ENCODE assay signal across 2 cellular contexts in the genomic region with DNA sequence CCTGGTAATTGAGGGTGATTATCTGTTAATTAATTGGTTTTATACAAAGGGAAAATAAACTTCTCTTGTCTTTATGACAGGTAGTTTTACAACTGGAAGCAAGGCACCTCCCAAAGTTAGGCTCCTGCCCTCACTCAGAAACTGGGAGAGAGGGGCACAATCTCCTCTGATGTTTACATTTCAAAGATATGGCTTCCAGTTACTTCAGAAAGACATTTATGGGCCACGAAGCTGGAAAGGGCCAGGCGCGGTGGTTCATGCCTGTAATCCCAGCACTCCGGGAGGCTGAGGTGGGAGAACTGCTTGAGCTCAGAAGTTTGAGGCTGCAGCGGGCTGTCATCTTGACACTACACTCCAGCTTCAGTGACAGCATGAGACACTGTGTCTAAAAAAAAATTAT.
TF ChIP-seq lines count a peak whose summit lies in the region.

No MANE protein-coding gene starts in this region.

TF ChIP-seq in GM12878, 131 proteins besides CTCF, POLR2A, EP300 and RAD21 (continued from another document):
- TF ChIP-seq, protein P1, sequence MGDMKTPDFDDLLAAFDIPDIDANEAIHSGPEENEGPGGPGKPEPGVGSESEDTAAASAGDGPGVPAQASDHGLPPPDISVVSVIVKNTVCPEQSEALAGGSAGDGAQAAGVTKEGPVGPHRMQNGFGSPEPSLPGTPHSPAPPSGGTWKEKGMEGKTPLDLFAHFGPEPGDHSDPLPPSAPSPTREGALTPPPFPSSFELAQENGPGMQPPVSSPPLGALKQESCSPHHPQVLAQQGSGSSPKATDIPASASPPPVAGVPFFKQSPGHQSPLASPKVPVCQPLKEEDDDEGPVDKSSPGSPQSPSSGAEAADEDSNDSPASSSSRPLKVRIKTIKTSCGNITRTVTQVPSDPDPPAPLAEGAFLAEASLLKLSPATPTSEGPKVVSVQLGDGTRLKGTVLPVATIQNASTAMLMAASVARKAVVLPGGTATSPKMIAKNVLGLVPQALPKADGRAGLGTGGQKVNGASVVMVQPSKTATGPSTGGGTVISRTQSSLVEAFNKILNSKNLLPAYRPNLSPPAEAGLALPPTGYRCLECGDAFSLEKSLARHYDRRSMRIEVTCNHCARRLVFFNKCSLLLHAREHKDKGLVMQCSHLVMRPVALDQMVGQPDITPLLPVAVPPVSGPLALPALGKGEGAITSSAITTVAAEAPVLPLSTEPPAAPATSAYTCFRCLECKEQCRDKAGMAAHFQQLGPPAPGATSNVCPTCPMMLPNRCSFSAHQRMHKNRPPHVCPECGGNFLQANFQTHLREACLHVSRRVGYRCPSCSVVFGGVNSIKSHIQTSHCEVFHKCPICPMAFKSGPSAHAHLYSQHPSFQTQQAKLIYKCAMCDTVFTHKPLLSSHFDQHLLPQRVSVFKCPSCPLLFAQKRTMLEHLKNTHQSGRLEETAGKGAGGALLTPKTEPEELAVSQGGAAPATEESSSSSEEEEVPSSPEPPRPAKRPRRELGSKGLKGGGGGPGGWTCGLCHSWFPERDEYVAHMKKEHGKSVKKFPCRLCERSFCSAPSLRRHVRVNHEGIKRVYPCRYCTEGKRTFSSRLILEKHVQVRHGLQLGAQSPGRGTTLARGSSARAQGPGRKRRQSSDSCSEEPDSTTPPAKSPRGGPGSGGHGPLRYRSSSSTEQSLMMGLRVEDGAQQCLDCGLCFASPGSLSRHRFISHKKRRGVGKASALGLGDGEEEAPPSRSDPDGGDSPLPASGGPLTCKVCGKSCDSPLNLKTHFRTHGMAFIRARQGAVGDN (IDR thresholded peaks at IDR 0.05), result no peak
- no peak for TF ChIP-seq RAD51 (IDR thresholded peaks at IDR 0.05)
- no peak for TF ChIP-seq NR2F1 (conservative IDR thresholded peaks at IDR 0.05)
- TF ChIP-seq, protein P2, sequence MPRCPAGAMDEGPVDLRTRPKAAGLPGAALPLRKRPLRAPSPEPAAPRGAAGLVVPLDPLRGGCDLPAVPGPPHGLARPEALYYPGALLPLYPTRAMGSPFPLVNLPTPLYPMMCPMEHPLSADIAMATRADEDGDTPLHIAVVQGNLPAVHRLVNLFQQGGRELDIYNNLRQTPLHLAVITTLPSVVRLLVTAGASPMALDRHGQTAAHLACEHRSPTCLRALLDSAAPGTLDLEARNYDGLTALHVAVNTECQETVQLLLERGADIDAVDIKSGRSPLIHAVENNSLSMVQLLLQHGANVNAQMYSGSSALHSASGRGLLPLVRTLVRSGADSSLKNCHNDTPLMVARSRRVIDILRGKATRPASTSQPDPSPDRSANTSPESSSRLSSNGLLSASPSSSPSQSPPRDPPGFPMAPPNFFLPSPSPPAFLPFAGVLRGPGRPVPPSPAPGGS (IDR thresholded peaks at IDR 0.05; ENCODE audit: borderline replicate concordance, insufficient read depth, low read depth, low read length, poor library complexity, severe bottlenecking), result no peak
- no peak for TF ChIP-seq TAF1 (IDR thresholded peaks at IDR 0.05; ENCODE audit: borderline replicate concordance, low read depth, low read length)
- TF ChIP-seq EGR1 (IDR thresholded peaks at IDR 0.05; ENCODE audit: borderline replicate concordance in 1 of 2, low read depth in 2 of 2, low read length in 2 of 2), result no peak
- no peak for TF ChIP-seq NFXL1 (IDR thresholded peaks at IDR 0.05; ENCODE audit: borderline replicate concordance)
- TF ChIP-seq, protein P3, sequence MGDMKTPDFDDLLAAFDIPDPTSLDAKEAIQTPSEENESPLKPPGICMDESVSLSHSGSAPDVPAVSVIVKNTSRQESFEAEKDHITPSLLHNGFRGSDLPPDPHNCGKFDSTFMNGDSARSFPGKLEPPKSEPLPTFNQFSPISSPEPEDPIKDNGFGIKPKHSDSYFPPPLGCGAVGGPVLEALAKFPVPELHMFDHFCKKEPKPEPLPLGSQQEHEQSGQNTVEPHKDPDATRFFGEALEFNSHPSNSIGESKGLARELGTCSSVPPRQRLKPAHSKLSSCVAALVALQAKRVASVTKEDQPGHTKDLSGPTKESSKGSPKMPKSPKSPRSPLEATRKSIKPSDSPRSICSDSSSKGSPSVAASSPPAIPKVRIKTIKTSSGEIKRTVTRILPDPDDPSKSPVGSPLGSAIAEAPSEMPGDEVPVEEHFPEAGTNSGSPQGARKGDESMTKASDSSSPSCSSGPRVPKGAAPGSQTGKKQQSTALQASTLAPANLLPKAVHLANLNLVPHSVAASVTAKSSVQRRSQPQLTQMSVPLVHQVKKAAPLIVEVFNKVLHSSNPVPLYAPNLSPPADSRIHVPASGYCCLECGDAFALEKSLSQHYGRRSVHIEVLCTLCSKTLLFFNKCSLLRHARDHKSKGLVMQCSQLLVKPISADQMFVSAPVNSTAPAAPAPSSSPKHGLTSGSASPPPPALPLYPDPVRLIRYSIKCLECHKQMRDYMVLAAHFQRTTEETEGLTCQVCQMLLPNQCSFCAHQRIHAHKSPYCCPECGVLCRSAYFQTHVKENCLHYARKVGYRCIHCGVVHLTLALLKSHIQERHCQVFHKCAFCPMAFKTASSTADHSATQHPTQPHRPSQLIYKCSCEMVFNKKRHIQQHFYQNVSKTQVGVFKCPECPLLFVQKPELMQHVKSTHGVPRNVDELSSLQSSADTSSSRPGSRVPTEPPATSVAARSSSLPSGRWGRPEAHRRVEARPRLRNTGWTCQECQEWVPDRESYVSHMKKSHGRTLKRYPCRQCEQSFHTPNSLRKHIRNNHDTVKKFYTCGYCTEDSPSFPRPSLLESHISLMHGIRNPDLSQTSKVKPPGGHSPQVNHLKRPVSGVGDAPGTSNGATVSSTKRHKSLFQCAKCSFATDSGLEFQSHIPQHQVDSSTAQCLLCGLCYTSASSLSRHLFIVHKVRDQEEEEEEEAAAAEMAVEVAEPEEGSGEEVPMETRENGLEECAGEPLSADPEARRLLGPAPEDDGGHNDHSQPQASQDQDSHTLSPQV (IDR thresholded peaks at IDR 0.05), result no peak

TF ChIP-seq in SK-N-SH treated with all-trans-retinoic acid at 6 μM for 48 hours, 23 proteins besides CTCF, POLR2A, EP300 and RAD21 (continued from another document):
- TF ChIP-seq, protein P4, sequence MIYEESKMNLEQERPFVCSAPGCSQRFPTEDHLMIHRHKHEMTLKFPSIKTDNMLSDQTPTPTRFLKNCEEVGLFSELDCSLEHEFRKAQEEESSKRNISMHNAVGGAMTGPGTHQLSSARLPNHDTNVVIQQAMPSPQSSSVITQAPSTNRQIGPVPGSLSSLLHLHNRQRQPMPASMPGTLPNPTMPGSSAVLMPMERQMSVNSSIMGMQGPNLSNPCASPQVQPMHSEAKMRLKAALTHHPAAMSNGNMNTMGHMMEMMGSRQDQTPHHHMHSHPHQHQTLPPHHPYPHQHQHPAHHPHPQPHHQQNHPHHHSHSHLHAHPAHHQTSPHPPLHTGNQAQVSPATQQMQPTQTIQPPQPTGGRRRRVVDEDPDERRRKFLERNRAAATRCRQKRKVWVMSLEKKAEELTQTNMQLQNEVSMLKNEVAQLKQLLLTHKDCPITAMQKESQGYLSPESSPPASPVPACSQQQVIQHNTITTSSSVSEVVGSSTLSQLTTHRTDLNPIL (CRISPR knock-in tag; IDR thresholded peaks at IDR 0.05; ENCODE audit: low read depth), result no peak
- TF ChIP-seq ZNF8 (CRISPR knock-in tag; IDR thresholded peaks at IDR 0.05), result no peak
- TF ChIP-seq PPARA (CRISPR knock-in tag; IDR thresholded peaks at IDR 0.05; ENCODE audit: borderline replicate concordance), result no peak
- TF ChIP-seq, protein P5, sequence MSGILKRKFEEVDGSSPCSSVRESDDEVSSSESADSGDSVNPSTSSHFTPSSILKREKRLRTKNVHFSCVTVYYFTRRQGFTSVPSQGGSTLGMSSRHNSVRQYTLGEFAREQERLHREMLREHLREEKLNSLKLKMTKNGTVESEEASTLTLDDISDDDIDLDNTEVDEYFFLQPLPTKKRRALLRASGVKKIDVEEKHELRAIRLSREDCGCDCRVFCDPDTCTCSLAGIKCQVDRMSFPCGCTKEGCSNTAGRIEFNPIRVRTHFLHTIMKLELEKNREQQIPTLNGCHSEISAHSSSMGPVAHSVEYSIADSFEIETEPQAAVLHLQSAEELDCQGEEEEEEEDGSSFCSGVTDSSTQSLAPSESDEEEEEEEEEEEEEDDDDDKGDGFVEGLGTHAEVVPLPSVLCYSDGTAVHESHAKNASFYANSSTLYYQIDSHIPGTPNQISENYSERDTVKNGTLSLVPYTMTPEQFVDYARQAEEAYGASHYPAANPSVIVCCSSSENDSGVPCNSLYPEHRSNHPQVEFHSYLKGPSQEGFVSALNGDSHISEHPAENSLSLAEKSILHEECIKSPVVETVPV (CRISPR knock-in tag; IDR thresholded peaks at IDR 0.05), result no peak
- no peak for TF ChIP-seq RARB (CRISPR knock-in tag; IDR thresholded peaks at IDR 0.05)
- TF ChIP-seq SNAI2 (CRISPR knock-in tag; IDR thresholded peaks at IDR 0.05), result no peak
- TF ChIP-seq TOX (CRISPR knock-in tag; IDR thresholded peaks at IDR 0.05; ENCODE audit: borderline replicate concordance), result no peak
- TF ChIP-seq ESRRG (CRISPR knock-in tag; IDR thresholded peaks at IDR 0.05), result no peak
